Comparison of ENCODE assay signal across 1 cellular context in genomic region chr16:4548124-4548523, GRCh38.
TF ChIP-seq lines count a peak whose summit lies in the region.

No MANE protein-coding gene starts in this region.

TF ChIP-seq in H1, 55 proteins besides CTCF, POLR2A, EP300 and RAD21:
- TF ChIP-seq EZH2 (IDR thresholded peaks at IDR 0.05; ENCODE audit: low read depth, low read length, severe bottlenecking), result no peak
- TF ChIP-seq HDAC2 (IDR thresholded peaks at IDR 0.05; ENCODE audit: borderline replicate concordance in 1 of 2, low read depth in 2 of 2, low read length in 2 of 2), result no peak
- no peak for TF ChIP-seq SP1 (IDR thresholded peaks at IDR 0.05; ENCODE audit: low read depth, low read length)
- TF ChIP-seq JUN (IDR thresholded peaks at IDR 0.05; ENCODE audit: low read depth, low read length), result no peak
- TF ChIP-seq EGR1 (IDR thresholded peaks at IDR 0.05; ENCODE audit: borderline replicate concordance, low read depth, low read length), result no peak
- TF ChIP-seq MAFK (IDR thresholded peaks at IDR 0.05; ENCODE audit: low read depth, low read length), result no peak
- TF ChIP-seq ZNF274 (IDR thresholded peaks at IDR 0.05; ENCODE audit: borderline replicate concordance, extremely low read depth, low read length), result no peak
- no peak for TF ChIP-seq POU5F1 (IDR thresholded peaks at IDR 0.05; ENCODE audit: low read depth, low read length)
- TF ChIP-seq TBP (IDR thresholded peaks at IDR 0.05; ENCODE audit: low read depth, low read length), result no peak
- no peak for TF ChIP-seq ATF2 (IDR thresholded peaks at IDR 0.05; ENCODE audit: low read length)
- TF ChIP-seq BACH1 (IDR thresholded peaks at IDR 0.05; ENCODE audit: low read length), result no peak
- no peak for TF ChIP-seq RNF2 (IDR thresholded peaks at IDR 0.05; ENCODE audit: borderline replicate concordance, low read depth, low read length, missing control alignments, poor library complexity, severe bottlenecking)
- no peak for TF ChIP-seq TAF7 (optimal IDR thresholded peaks at IDR 0.05; ENCODE audit: borderline replicate concordance, low read depth, low read length)
- TF ChIP-seq SP2 (IDR thresholded peaks at IDR 0.05; ENCODE audit: low read length), result no peak
- TF ChIP-seq SIX5 (IDR thresholded peaks at IDR 0.05; ENCODE audit: low read depth, low read length), result no peak
- TF ChIP-seq TAF1 (IDR thresholded peaks at IDR 0.05; ENCODE audit: low read depth, low read length), result no peak
- TF ChIP-seq NRF1 (IDR thresholded peaks at IDR 0.05; ENCODE audit: low read depth, low read length), result no peak
- no peak for TF ChIP-seq SP4 (IDR thresholded peaks at IDR 0.05; ENCODE audit: low read length)
